20 cellular contexts compared by ENCODE assay signal in the genomic region with DNA sequence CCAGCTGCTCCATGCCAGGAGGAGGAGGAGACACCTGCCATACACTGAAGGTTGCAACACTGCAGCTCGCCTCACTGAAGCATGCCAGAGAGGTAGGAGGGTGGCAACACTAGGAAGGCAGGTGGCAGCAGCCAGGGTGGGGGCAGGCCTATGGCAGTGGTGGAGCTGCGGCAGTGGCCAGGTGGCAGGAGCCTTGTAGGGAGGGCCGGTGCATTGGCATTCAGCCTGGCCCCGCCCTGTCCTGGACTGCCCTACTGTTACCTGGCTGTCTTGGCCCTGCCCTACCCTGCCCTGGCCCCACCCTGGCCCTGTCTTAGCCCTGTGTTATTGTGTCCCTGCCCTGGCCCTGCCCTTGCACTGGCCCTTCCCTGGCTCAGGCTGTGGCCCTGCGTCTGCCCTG. TPM values are rescaled to one million over a fixed set of nuclear protein-coding genes. Genes with fewer than 3 reads are reported as not detected.
A peak's percentile ranks its signal among the peaks of the same experiment; 100 is the strongest.
DNase-seq lines count a peak whose midpoint lies in the region; ATAC-seq and TF ChIP-seq lines count a peak whose summit lies in the region.
"Had no signal": no experiment of that assay in that cellular context is flagged by ENCODE, and none has a peak within 500 bp of the region (broad histone marks: within the 10 kb centered on the region; RNA-seq: fewer than 3 reads in every experiment).

No MANE protein-coding gene starts in this region.

- H3K79me2 ChIP-seq in parathyroid adenoma, result no peaks in the 10 kb centered on the region

- H3K27ac ChIP-seq in HEK293 (ENCODE audit: extremely low read depth, low read depth, low read length) (no peak overlapping the region), esophagus (ENCODE audit: low read depth in 2 of 2, low read length in 1 of 2) (peak overlapping the region; percentile 88 to 92), parathyroid adenoma (no peak overlapping the region), caudate nucleus (ENCODE audit: low read depth, low read length) (no peak overlapping the region)
- H3K27ac ChIP-seq: BLaER1 treated with 17β-estradiol and CSF1 and Interleukin-3, amounts not matched to agents 10 nM and 100 nM; cardiac muscle cell; ovary; RWPE1 had no signal

- POLR2A ChIA-PET in HEK293 (lab: Yijun Ruan, JAX), result no interaction called here

- H3K27me3 ChIP-seq in esophagus (ENCODE audit: control insufficient read depth in 1 of 2, insufficient read depth in 2 of 2, low read length in 2 of 2), result no peaks in the 10 kb centered on the region
- H3K27me3 ChIP-seq in parathyroid adenoma (ENCODE audit: control insufficient read depth, insufficient read depth, low read length), result no peaks in the 10 kb centered on the region
- H3K27me3 ChIP-seq: BLaER1 treated with 17β-estradiol and CSF1 and Interleukin-3, amounts not matched to agents 10 nM and 100 nM; ovary had no signal

- ATAC-seq in SK-N-SH treated with all-trans-retinoic acid at 6 μM for 48 hours, result no peak

- H3K4me3 ChIP-seq in HEK293 (ENCODE audit: low read depth, low read length), result no peak overlapping the region
- no peak overlapping the region for H3K4me3 ChIP-seq in esophagus (ENCODE audit: low read depth in 1 of 2, low read length in 2 of 2)
- H3K4me3 ChIP-seq in parathyroid adenoma (ENCODE audit: low read depth, low read length), result no peak overlapping the region
- H3K4me3 ChIP-seq: BLaER1 treated with 17β-estradiol and CSF1 and Interleukin-3, amounts not matched to agents 10 nM and 100 nM; cardiac muscle cell; ovary; smooth muscle cell had no signal

- H3K9me3 ChIP-seq in HEK293 (ENCODE audit: control insufficient read depth, insufficient read depth, low read depth, low read length) (no peaks in the 10 kb centered on the region), esophagus (ENCODE audit: control insufficient read depth in 2 of 2, insufficient read depth in 1 of 2, low read depth in 1 of 2, low read length in 1 of 2) (peaks cover 0 to 17% of the 10 kb centered on the region in 2 donors), parathyroid adenoma (ENCODE audit: control insufficient read depth, low read length) (no peaks in the 10 kb centered on the region)
- H3K9me3 ChIP-seq: BLaER1 treated with 17β-estradiol and CSF1 and Interleukin-3, amounts not matched to agents 10 nM and 100 nM; ovary had no signal

- H3K36me3 ChIP-seq in HEK293 (ENCODE audit: control insufficient read depth in 2 of 2, insufficient read depth in 1 of 2, low read length in 2 of 2) (no peaks in the 10 kb centered on the region), esophagus (ENCODE audit: control insufficient read depth in 2 of 2, insufficient read depth in 2 of 2, low read length in 1 of 2) (peaks cover 0 to 3% of the 10 kb centered on the region in 2 donors), parathyroid adenoma (ENCODE audit: control insufficient read depth, insufficient read depth, low read length) (no peaks in the 10 kb centered on the region)
- H3K36me3 ChIP-seq: BLaER1 treated with 17β-estradiol and CSF1 and Interleukin-3, amounts not matched to agents 10 nM and 100 nM; cardiac muscle cell; ovary had no signal

- DNase-seq in NCI-H2196 treated with DMSO at 0.1 percent for 48 hours (lab: John Stamatoyannopoulos, UW; ENCODE audit: unreplicated experiment) (peak; percentile 98), hepatic stellate cell (ENCODE audit: low spot score) (no peak), caudate nucleus (lab: John Stamatoyannopoulos, UW) (no peak)
- no peak for DNase-seq in activated CD4-positive, alpha-beta T cell treated with anti-CD3 and anti-CD28 coated beads for 48 hours
- DNase-seq: activated CD4-positive, alpha-beta T cell treated with anti-CD3 and anti-CD28 coated beads, Interleukin-2, amount 10 ng/mL, durations not matched to agents 24 days and 14 days; activated naive CD8-positive, alpha-beta T cell treated with anti-CD3 and anti-CD28 coated beads, Interleukin-2, amount 10 ng/mL, durations not matched to agents 7 days and 5 days; activated T-cell treated with anti-CD3 and anti-CD28 coated beads, Interleukin-2, amount 50 U/mL, for 1 hour; H9; immature natural killer cell; KBM-7; NCI-H69; ovary had no signal

- H2AFZ ChIP-seq in parathyroid adenoma, result peak overlapping the region; percentile 2

- 38 to 63% methylated on average over 4 to 5 of the region's 5 CpGs for WGBS in esophagus, 2 donors

- H3K4me2 ChIP-seq in parathyroid adenoma (ENCODE audit: low read length), result no peak overlapping the region
- H3K4me2 ChIP-seq: BLaER1 treated with 17β-estradiol and CSF1 and Interleukin-3, amounts not matched to agents 10 nM and 100 nM; smooth muscle cell had no signal

- CTCF ChIA-PET in HEK293 (lab: Yijun Ruan, JAX), result interaction anchor here (0.6 kb wide), 1 partner anchor 27 kb away, joined by 3 read pairs; no protein-coding TSS in a partner anchor

- H3K4me1 ChIP-seq in HEK293 (ENCODE audit: control insufficient read depth, insufficient read depth, low read length) (no peaks in the 10 kb centered on the region), esophagus (ENCODE audit: control insufficient read depth in 2 of 2, insufficient read depth in 2 of 2, low read length in 1 of 2) (peaks cover 3 to 38% of the 10 kb centered on the region in 2 donors), parathyroid adenoma (no peaks in the 10 kb centered on the region)
- H3K4me1 ChIP-seq: BLaER1 treated with 17β-estradiol and CSF1 and Interleukin-3, amounts not matched to agents 10 nM and 100 nM had no signal

- no peak for TF ChIP-seq CTCF in HEK293 (tag by site-specific recombination; IDR thresholded peaks at IDR 0.05)
- TF ChIP-seq CTCF in parathyroid adenoma (IDR thresholded peaks at IDR 0.05), result no peak

- no peak overlapping the region for H3K9ac ChIP-seq in parathyroid adenoma
- H3K9ac ChIP-seq: BLaER1 treated with 17β-estradiol and CSF1 and Interleukin-3, amounts not matched to agents 10 nM and 100 nM had no signal

TF ChIP-seq in HEK293, 187 proteins besides CTCF, POLR2A, EP300 and RAD21:
- TF ChIP-seq ZFP3 (tag by site-specific recombination; IDR thresholded peaks at IDR 0.05; ENCODE audit: low read depth) (no peak), KLF1 (tag by site-specific recombination; IDR thresholded peaks at IDR 0.05) (peak; percentile 59), ZNF426 (tag by site-specific recombination; IDR thresholded peaks at IDR 0.05) (no peak)

TF ChIP-seq in SK-N-SH treated with all-trans-retinoic acid at 6 μM for 48 hours, 23 proteins besides CTCF, POLR2A, EP300 and RAD21:
- TF ChIP-seq TCF4 (CRISPR knock-in tag; IDR thresholded peaks at IDR 0.05; ENCODE audit: borderline replicate concordance) (no peak), RARB (CRISPR knock-in tag; IDR thresholded peaks at IDR 0.05) (no peak), ISL1 (CRISPR knock-in tag; IDR thresholded peaks at IDR 0.05) (no peak), ZNF565 (CRISPR knock-in tag; conservative IDR thresholded peaks at IDR 0.05; ENCODE audit: low read depth) (no peak), PPARA (CRISPR knock-in tag; IDR thresholded peaks at IDR 0.05; ENCODE audit: borderline replicate concordance) (no peak), ZFP30 (CRISPR knock-in tag; IDR thresholded peaks at IDR 0.05) (no peak), ESRRG (CRISPR knock-in tag; IDR thresholded peaks at IDR 0.05) (no peak), CSDC2 (CRISPR knock-in tag; IDR thresholded peaks at IDR 0.05) (no peak), ZNF70 (CRISPR knock-in tag; IDR thresholded peaks at IDR 0.05) (no peak), ZNF8 (CRISPR knock-in tag; IDR thresholded peaks at IDR 0.05) (no peak), GLIS3 (CRISPR knock-in tag; IDR thresholded peaks at IDR 0.05) (no peak)
- TF ChIP-seq, protein P1, sequence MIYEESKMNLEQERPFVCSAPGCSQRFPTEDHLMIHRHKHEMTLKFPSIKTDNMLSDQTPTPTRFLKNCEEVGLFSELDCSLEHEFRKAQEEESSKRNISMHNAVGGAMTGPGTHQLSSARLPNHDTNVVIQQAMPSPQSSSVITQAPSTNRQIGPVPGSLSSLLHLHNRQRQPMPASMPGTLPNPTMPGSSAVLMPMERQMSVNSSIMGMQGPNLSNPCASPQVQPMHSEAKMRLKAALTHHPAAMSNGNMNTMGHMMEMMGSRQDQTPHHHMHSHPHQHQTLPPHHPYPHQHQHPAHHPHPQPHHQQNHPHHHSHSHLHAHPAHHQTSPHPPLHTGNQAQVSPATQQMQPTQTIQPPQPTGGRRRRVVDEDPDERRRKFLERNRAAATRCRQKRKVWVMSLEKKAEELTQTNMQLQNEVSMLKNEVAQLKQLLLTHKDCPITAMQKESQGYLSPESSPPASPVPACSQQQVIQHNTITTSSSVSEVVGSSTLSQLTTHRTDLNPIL (CRISPR knock-in tag; IDR thresholded peaks at IDR 0.05; ENCODE audit: low read depth), result no peak
- TF ChIP-seq, protein P2, sequence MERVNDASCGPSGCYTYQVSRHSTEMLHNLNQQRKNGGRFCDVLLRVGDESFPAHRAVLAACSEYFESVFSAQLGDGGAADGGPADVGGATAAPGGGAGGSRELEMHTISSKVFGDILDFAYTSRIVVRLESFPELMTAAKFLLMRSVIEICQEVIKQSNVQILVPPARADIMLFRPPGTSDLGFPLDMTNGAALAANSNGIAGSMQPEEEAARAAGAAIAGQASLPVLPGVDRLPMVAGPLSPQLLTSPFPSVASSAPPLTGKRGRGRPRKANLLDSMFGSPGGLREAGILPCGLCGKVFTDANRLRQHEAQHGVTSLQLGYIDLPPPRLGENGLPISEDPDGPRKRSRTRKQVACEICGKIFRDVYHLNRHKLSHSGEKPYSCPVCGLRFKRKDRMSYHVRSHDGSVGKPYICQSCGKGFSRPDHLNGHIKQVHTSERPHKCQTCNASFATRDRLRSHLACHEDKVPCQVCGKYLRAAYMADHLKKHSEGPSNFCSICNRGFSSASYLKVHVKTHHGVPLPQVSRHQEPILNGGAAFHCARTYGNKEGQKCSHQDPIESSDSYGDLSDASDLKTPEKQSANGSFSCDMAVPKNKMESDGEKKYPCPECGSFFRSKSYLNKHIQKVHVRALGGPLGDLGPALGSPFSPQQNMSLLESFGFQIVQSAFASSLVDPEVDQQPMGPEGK (CRISPR knock-in tag; IDR thresholded peaks at IDR 0.05; ENCODE audit: borderline replicate concordance), result no peak
- TF ChIP-seq, protein P3, sequence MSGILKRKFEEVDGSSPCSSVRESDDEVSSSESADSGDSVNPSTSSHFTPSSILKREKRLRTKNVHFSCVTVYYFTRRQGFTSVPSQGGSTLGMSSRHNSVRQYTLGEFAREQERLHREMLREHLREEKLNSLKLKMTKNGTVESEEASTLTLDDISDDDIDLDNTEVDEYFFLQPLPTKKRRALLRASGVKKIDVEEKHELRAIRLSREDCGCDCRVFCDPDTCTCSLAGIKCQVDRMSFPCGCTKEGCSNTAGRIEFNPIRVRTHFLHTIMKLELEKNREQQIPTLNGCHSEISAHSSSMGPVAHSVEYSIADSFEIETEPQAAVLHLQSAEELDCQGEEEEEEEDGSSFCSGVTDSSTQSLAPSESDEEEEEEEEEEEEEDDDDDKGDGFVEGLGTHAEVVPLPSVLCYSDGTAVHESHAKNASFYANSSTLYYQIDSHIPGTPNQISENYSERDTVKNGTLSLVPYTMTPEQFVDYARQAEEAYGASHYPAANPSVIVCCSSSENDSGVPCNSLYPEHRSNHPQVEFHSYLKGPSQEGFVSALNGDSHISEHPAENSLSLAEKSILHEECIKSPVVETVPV (CRISPR knock-in tag; IDR thresholded peaks at IDR 0.05), result no peak

RNA-seq across cellular contexts. Expression of a gene that starts 7.4 kb away (rescaled TPM):
- under 1 TPM; 0.16 to 0.45 TPM for polyA plus RNA-seq in esophagus
- polyA plus RNA-seq: cardiac muscle cell, immature natural killer cell, ovary, smooth muscle cell had no signal

Comparison
In these comparisons a context has a peak if more than half of its experiments do, and no peak if none do; other contexts are left out.
1. H3K27ac ChIP-seq: peak in esophagus (2 of 2); none in HEK293 (single experiment), parathyroid adenoma (single experiment) and caudate nucleus (single experiment).